ENCODE assay signal across 1 cellular context in genomic region chr16:57261806-57262205, GRCh38.
TF ChIP-seq lines count a peak whose summit lies in the region.

No MANE protein-coding gene starts in this region.

TF ChIP-seq in HepG2, 621 proteins besides CTCF, POLR2A, EP300 and RAD21:
- no peak for TF ChIP-seq CERS6 (CRISPR knock-in tag; IDR thresholded peaks at IDR 0.05)
- no peak for TF ChIP-seq THRA (CRISPR knock-in tag; IDR thresholded peaks at IDR 0.05; ENCODE audit: borderline replicate concordance)
- TF ChIP-seq CREBL2 (CRISPR knock-in tag; IDR thresholded peaks at IDR 0.05; ENCODE audit: borderline replicate concordance): no peak
- TF ChIP-seq ZNF710 (CRISPR knock-in tag; IDR thresholded peaks at IDR 0.05; ENCODE audit: borderline replicate concordance): no peak
- TF ChIP-seq ATF2 (CRISPR knock-in tag; IDR thresholded peaks at IDR 0.05): no peak
- TF ChIP-seq GATA4 (IDR thresholded peaks at IDR 0.05; ENCODE audit: borderline replicate concordance, low read depth): no peak
- TF ChIP-seq ZNF33B (CRISPR knock-in tag; IDR thresholded peaks at IDR 0.05): no peak
- TF ChIP-seq ZKSCAN5 (CRISPR knock-in tag; IDR thresholded peaks at IDR 0.05): no peak
- no peak for TF ChIP-seq HOXA5 (CRISPR knock-in tag; IDR thresholded peaks at IDR 0.05)
- TF ChIP-seq RBAK (CRISPR knock-in tag; IDR thresholded peaks at IDR 0.05): no peak
- TF ChIP-seq YY1 (IDR thresholded peaks at IDR 0.05; ENCODE audit: insufficient read depth, insufficient replicate concordance, low read depth, low read length): no peak
- TF ChIP-seq HNF1B (CRISPR knock-in tag; IDR thresholded peaks at IDR 0.05): no peak
- TF ChIP-seq CEBPZ (IDR thresholded peaks at IDR 0.05; ENCODE audit: low read length): no peak
- TF ChIP-seq ATAD3A (CRISPR knock-in tag; IDR thresholded peaks at IDR 0.05): no peak
- no peak for TF ChIP-seq ZNF569 (CRISPR knock-in tag; IDR thresholded peaks at IDR 0.05; ENCODE audit: borderline replicate concordance)
TF ChIP-seq in HepG2: peak in this region for 0.
